In the genomic region with DNA sequence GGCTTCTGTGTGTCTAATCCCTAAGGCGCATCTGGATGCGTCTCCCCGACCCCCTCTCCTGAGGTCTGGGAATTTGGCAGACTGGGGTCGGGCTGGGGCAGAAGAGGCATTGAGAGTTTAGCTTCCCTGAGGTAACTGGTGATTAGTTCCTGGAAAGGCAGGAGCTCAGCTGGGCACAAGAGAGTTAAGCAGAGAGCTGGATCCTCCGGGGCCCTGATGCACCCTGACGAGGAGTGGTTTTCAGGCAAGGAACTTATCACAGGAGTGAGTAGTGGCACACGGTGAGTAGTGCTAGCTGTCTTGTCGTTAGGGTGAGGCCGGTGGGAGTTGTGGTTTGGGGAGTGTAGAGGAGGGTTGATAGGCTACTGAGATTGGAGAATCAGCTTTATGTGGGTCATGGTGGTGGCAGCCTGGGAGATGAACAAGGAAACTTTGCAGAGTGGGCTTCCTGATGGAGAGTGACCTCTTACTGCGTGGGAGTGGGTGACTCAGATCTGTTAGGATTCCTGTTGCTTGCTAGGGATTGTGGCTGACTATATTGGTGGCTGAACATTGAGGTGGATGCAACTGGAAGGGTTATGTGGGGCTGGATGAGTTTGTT, we compare ENCODE assay signal across 8 cellular contexts. TPM values are rescaled to one million over a fixed set of nuclear protein-coding genes. Genes with fewer than 3 reads are reported as not detected.
DNase-seq lines count a peak whose midpoint lies in the region; ATAC-seq, FAIRE-seq and TF ChIP-seq lines count a peak whose summit lies in the region.

No MANE protein-coding gene starts in this region.

- 0 out of 2 replicates have a peak, but pooled peaks cover 3% of the 10 kb centered on the region for H4K20me1 ChIP-seq in PC-9 (ENCODE audit: insufficient read depth)

- peak overlapping the region; percentile 86 for H3K4me2 ChIP-seq in PC-9

- CTCF ChIA-PET in PC-9 (lab: Charles Lee): interaction anchor here (1.1 kb wide), 1 partner anchor 130 kb away, joined by 4 read pairs; no protein-coding TSS in a partner anchor

- peaks cover 36% of the 10 kb centered on the region for H3K79me2 ChIP-seq in PC-9 (ENCODE audit: low read depth)

- ATAC-seq in GM18519 (IDR thresholded peaks at IDR 0.05; ENCODE audit: low FRiP score, unreplicated experiment): no peak

- H3K27me3 ChIP-seq in PC-9 (ENCODE audit: insufficient read depth, low read depth) (no peaks in the 10 kb centered on the region), adipocyte (replicated peaks; ENCODE audit: control insufficient read depth, insufficient read depth, low read length) (no peaks in the 10 kb centered on the region), right atrium auricular region (no peaks in the 10 kb centered on the region)

- TF ChIP-seq CTCF in PC-9 (conservative IDR thresholded peaks at IDR 0.05) (no peak), right atrium auricular region (IDR thresholded peaks at IDR 0.05) (no peak)

- H3K36me3 ChIP-seq in PC-9 (ENCODE audit: low read depth): no peaks in the 10 kb centered on the region
- H3K36me3 ChIP-seq in adipocyte (ENCODE audit: control insufficient read depth, insufficient read depth, low read length, severe bottlenecking): peaks cover 3% of the 10 kb centered on the region
- H3K36me3 ChIP-seq in right atrium auricular region: no peaks in the 10 kb centered on the region

- peak; percentile 10 for DNase-seq in COLO668 (lab: John Stamatoyannopoulos, UW; ENCODE audit: unreplicated experiment)
- DNase-seq in H54 (ENCODE audit: insufficient read length, low spot score): peak; percentile 61
- DNase-seq in PC-9: peak; percentile 8 to 49
- DNase-seq in adipocyte (ENCODE audit: low read depth): peak; percentile 72
- peak; percentile 57 for DNase-seq in right atrium auricular region (ENCODE audit: low spot score)
- DNase-seq in putamen (ENCODE audit: low spot score): peak; percentile 7
- DNase-seq in GM19240 (ENCODE audit: insufficient read length, low spot score): no peak

- no peaks in the 10 kb centered on the region for H3K9me2 ChIP-seq in PC-9 (ENCODE audit: insufficient read depth)

- FAIRE-seq in H54 (lab: Jason Lieb, UNC): peak; percentile 20

- no peaks in the 10 kb centered on the region for H3K9me3 ChIP-seq in PC-9 (ENCODE audit: insufficient read depth, low read depth)
- no peaks in the 10 kb centered on the region for H3K9me3 ChIP-seq in adipocyte (ENCODE audit: control insufficient read depth, low read length)
- H3K9me3 ChIP-seq in right atrium auricular region: no peaks in the 10 kb centered on the region

- POLR2A ChIA-PET in PC-9 (lab: Charles Lee; ENCODE audit: unreplicated experiment): interaction anchor here (0.7 kb wide), 2 partner anchors 29 to 143 kb away, joined by 3 read pairs; no protein-coding TSS in a partner anchor

- intact Hi-C loops in PC-9 (cut with micrococcal nuclease; ENCODE audit: unreplicated experiment): no loop called here

- H3K4me3 ChIP-seq in PC-9 (peak overlapping the region; percentile 71), adipocyte (ENCODE audit: low read length) (peak overlapping the region; percentile 95), right atrium auricular region (peak overlapping the region; percentile 90 to 94)

- peak overlapping the region; percentile 86 for H2AFZ ChIP-seq in PC-9

- TF ChIP-seq POLR2A in H54 (IDR thresholded peaks at IDR 0.05; ENCODE audit: low read depth, low read length): no peak

- H3K4me1 ChIP-seq in PC-9 (replicated peaks; ENCODE audit: insufficient read depth) (peaks cover 15% of the 10 kb centered on the region), adipocyte (ENCODE audit: control insufficient read depth, insufficient read depth, low read length) (peaks cover 30% of the 10 kb centered on the region), right atrium auricular region (peaks cover 0 to 18% of the 10 kb centered on the region in 2 donors)

- H3K27ac ChIP-seq in PC-9 (peak overlapping the region; percentile 49; the same call in 1 of the 2 replicates), right atrium auricular region (peak overlapping the region; percentile 81 to 88)

- no peaks in the 10 kb centered on the region for H3F3A ChIP-seq in PC-9 (ENCODE audit: insufficient read depth, low read depth)

- peak overlapping the region; percentile 93 for H3K9ac ChIP-seq in adipocyte (ENCODE audit: low read length)

- TSS peak; percentile 34 for BruUV-seq in PC-9 (replicated peaks; lab: Mats Ljungman, UMichigan)

RNA-seq across cellular contexts. Expression of a gene that starts 0.9 kb away (rescaled TPM):
- 19.2 and 22.6 TPM in 2 replicates for total RNA-seq in PC-9 (2021)
- 10 to 100 TPM in 1 of 2 donors, 1 to 10 TPM in 1; 7.8 to 10.8 TPM for total RNA-seq in right atrium auricular region

RNA-seq across cellular contexts. Expression of a gene that starts 39.6 kb away (rescaled TPM):
- total RNA-seq in PC-9 (2021) (19.8 and 28.2 TPM in 2 replicates), right atrium auricular region (10 to 100 TPM; 10.8 to 15.6 TPM)
